1 cellular context compared by ENCODE assay signal in genomic region chr12:96295532-96296160, GRCh38.
TF ChIP-seq lines count a peak whose summit lies in the region.

No MANE protein-coding gene starts in this region.

TF ChIP-seq in HepG2, 621 proteins besides CTCF, POLR2A, EP300 and RAD21:
- TF ChIP-seq CBX2 (IDR thresholded peaks at IDR 0.05; ENCODE audit: low read depth, low read length) (no peak), CBX2 (CRISPR knock-in tag; IDR thresholded peaks at IDR 0.05; ENCODE audit: low read depth) (no peak), MLLT10 (CRISPR knock-in tag; IDR thresholded peaks at IDR 0.05) (no peak), FOXO1 (CRISPR knock-in tag; IDR thresholded peaks at IDR 0.05) (no peak), HCFC1 (IDR thresholded peaks at IDR 0.05; ENCODE audit: low read depth, low read length) (no peak), PHF21A (CRISPR knock-in tag; IDR thresholded peaks at IDR 0.05) (no peak), REXO4 (CRISPR knock-in tag; IDR thresholded peaks at IDR 0.05; ENCODE audit: borderline replicate concordance) (no peak), ZNF17 (CRISPR knock-in tag; IDR thresholded peaks at IDR 0.05) (no peak), ZNF225 (CRISPR knock-in tag; IDR thresholded peaks at IDR 0.05) (no peak), HHEX (CRISPR knock-in tag; IDR thresholded peaks at IDR 0.05) (no peak), TRIM22 (IDR thresholded peaks at IDR 0.05) (no peak), ZNF724P (CRISPR knock-in tag; IDR thresholded peaks at IDR 0.05; ENCODE audit: borderline replicate concordance) (no peak), ZNF253 (CRISPR knock-in tag; IDR thresholded peaks at IDR 0.05; ENCODE audit: borderline replicate concordance) (no peak), ZSCAN12 (CRISPR knock-in tag; IDR thresholded peaks at IDR 0.05) (no peak), NCOA5 (CRISPR knock-in tag; IDR thresholded peaks at IDR 0.05) (no peak), ATF3 (CRISPR knock-in tag; IDR thresholded peaks at IDR 0.05) (no peak), MAFF (IDR thresholded peaks at IDR 0.05; ENCODE audit: low read depth, low read length) (no peak)
